ENCODE assay signal across 8 cellular contexts in genomic region chr2:237774811-237775553, GRCh38. TPM values are rescaled to one million over a fixed set of nuclear protein-coding genes. Genes with fewer than 3 reads are reported as not detected.
DNase-seq lines count a peak whose midpoint lies in the region; ATAC-seq, FAIRE-seq and TF ChIP-seq lines count a peak whose summit lies in the region.

No MANE protein-coding gene starts in this region.

- no peak for ATAC-seq in HG03135 (IDR thresholded peaks at IDR 0.05; ENCODE audit: unreplicated experiment)

- H3K4me2 ChIP-seq in keratinocyte (ENCODE audit: control insufficient read depth, extremely low read depth, insufficient read depth, low read depth, low read length): no peak overlapping the region

- peaks cover 26 to 35% of the 10 kb centered on the region in 2 experiments for H3K36me3 ChIP-seq in keratinocyte (ENCODE audit: control insufficient read depth in 2 of 2, extremely low read depth in 1 of 2, insufficient read depth in 2 of 2, low read length in 2 of 2)

- H3K4me3 Mint-ChIP-seq in MCF 10A (ENCODE audit: unreplicated experiment): no peak overlapping the region

- peaks cover 2% of the 10 kb centered on the region for H4K20me1 ChIP-seq in keratinocyte (ENCODE audit: control insufficient read depth, extremely low read depth, insufficient read depth, low read length)

- H3K9me3 ChIP-seq in keratinocyte (ENCODE audit: control insufficient read depth, low read depth, low read length): no peaks in the 10 kb centered on the region

- H2AFZ ChIP-seq in keratinocyte (ENCODE audit: control insufficient read depth, low read length): no peak overlapping the region

- H3K27ac Mint-ChIP-seq in MCF 10A (ENCODE audit: low read depth, unreplicated experiment): peak overlapping the region; percentile 62

- CTCF ChIA-PET in MCF 10A (lab: Yijun Ruan, JAX): interaction anchor here (0.5 to 1.9 kb wide), 20 partner anchors 8 to 1619 kb away, joined by 3 to 14 read pairs (median 4); no protein-coding TSS in a partner anchor

- H3K27ac ChIP-seq in keratinocyte (ENCODE audit: control insufficient read depth, insufficient read depth, low read length): no peak overlapping the region

- no peak overlapping the region for H3K9ac ChIP-seq in keratinocyte (ENCODE audit: control insufficient read depth, extremely low read depth, insufficient read depth, low read length)

- BruUV-seq in MCF 10A (replicated peaks; lab: Mats Ljungman, UMichigan): no TSS peak

- no peaks in the 10 kb centered on the region for H3K9me1 ChIP-seq in keratinocyte (ENCODE audit: control insufficient read depth, extremely low read depth, insufficient read depth, low read length)

- DNase-seq in 8988T: peak; percentile 47
- DNase-seq in LoVo (ENCODE audit: low spot score): peak; percentile 20
- DNase-seq in SW 1271 (lab: John Stamatoyannopoulos, UW): peak; percentile 54 to 64
- peak; percentile 60 for DNase-seq in MCF 10A (ENCODE audit: unreplicated experiment)
- no peak for DNase-seq in keratinocyte (ENCODE audit: low read depth, low spot score)
- peak; percentile 49 for DNase-seq in stimulated activated CD4-positive, alpha-beta T cell treated with anti-CD3 and anti-CD28 coated beads, Interleukin-4, amount 100 ng/mL, for 24 hours

- dilution Hi-C loops in keratinocyte (cut with MboI; ENCODE audit: extremely low pct_ligation_motif_present, low sequenced_read_pairs): no loop called here

- intact Hi-C loops in MCF 10A (cut with micrococcal nuclease): loop anchor here (1.0 kb wide), 1 partner anchor 102 kb away; no protein-coding TSS in a partner anchor

- POLR2A ChIA-PET in MCF 10A (lab: Yijun Ruan, JAX): interaction anchor here (0.9 to 1.6 kb wide), 3 partner anchors 13 to 115 kb away, joined by 3 to 5 read pairs (median 3); no protein-coding TSS in a partner anchor

- H3K4me1 Mint-ChIP-seq in MCF 10A (ENCODE audit: insufficient read depth, unreplicated experiment): no peaks in the 10 kb centered on the region

- TF ChIP-seq CTCF in GM12873 (IDR thresholded peaks at IDR 0.05; ENCODE audit: insufficient read depth, low read depth, low read length, missing control alignments): peak; percentile 77
- TF ChIP-seq CTCF in MCF 10A (IDR thresholded peaks at IDR 0.05; ENCODE audit: unreplicated experiment): peak; percentile 59
- TF ChIP-seq CTCF in keratinocyte (optimal IDR thresholded peaks at IDR 0.05 in 1 of 3, IDR thresholded peaks at IDR 0.05 in 1 of 3, conservative IDR thresholded peaks at IDR 0.05 in 1 of 3; ENCODE audit: extremely low read depth in 1 of 3, insufficient read depth in 2 of 3, low read length in 3 of 3): peak; percentile 67 to 79 (median 75)

- no peak overlapping the region for H3K4me3 ChIP-seq in keratinocyte (ENCODE audit: control insufficient read depth in 2 of 3, extremely low read depth in 1 of 3, insufficient read depth in 2 of 3, low read depth in 1 of 3, low read length in 3 of 3)

- H3K27me3 ChIP-seq in keratinocyte (ENCODE audit: control insufficient read depth, extremely low read depth, insufficient read depth, low read length): no peaks in the 10 kb centered on the region

- FAIRE-seq in keratinocyte (lab: Jason Lieb, UNC): peak; percentile 81

- H3K79me2 ChIP-seq in keratinocyte (ENCODE audit: control insufficient read depth, insufficient read depth, low read length): no peaks in the 10 kb centered on the region

- H3K4me1 ChIP-seq in keratinocyte (ENCODE audit: control insufficient read depth, extremely low read depth, insufficient read depth, low read length): no peaks in the 10 kb centered on the region

- no peaks in the 10 kb centered on the region for H3K9me3 Mint-ChIP-seq in MCF 10A (ENCODE audit: unreplicated experiment)

- no peaks in the 10 kb centered on the region for H3K27me3 Mint-ChIP-seq in MCF 10A (ENCODE audit: insufficient read depth, unreplicated experiment)

- peaks cover 78% of the 10 kb centered on the region for H3K36me3 Mint-ChIP-seq in MCF 10A (ENCODE audit: insufficient read depth, unreplicated experiment)

RNA-seq across cellular contexts. Expression of gene RBM44, which starts 23.6 kb away (rescaled TPM):
- total RNA-seq in MCF 10A (2022): 0.15 and 0.23 TPM in 2 replicates
- 0.03 to 0.14 TPM (median 0.08 TPM) in 3 replicates for polyA plus RNA-seq in keratinocyte
- polyA plus RNA-seq in keratinocyte (2011; ENCODE audit: low read depth): 0.34 TPM
- 0.04 and 0.06 TPM in 2 replicates for polyA plus RNA-seq in keratinocyte (2011; cell fraction: cytosol; rRNA removed)
- 0.18 and 0.33 TPM in 2 replicates for polyA plus RNA-seq in keratinocyte (2011; cell fraction: nucleus; rRNA removed)
- 0.06 and 0.21 TPM in 2 replicates for polyA plus RNA-seq in keratinocyte (2012; ENCODE audit: low replicate concordance)
- polyA minus RNA-seq in keratinocyte: 0.43 to 0.54 TPM in 2 of 3 replicates, not detected in the other
- polyA minus RNA-seq in keratinocyte (2011; cell fraction: cytosol; rRNA and poly(A)+ RNA removed): not detected
- 0.53 and 2.2 TPM in 2 replicates for polyA minus RNA-seq in keratinocyte (2011; cell fraction: nucleus; rRNA and poly(A)+ RNA removed)
